1 cellular context compared by ENCODE assay signal in the genomic region with DNA sequence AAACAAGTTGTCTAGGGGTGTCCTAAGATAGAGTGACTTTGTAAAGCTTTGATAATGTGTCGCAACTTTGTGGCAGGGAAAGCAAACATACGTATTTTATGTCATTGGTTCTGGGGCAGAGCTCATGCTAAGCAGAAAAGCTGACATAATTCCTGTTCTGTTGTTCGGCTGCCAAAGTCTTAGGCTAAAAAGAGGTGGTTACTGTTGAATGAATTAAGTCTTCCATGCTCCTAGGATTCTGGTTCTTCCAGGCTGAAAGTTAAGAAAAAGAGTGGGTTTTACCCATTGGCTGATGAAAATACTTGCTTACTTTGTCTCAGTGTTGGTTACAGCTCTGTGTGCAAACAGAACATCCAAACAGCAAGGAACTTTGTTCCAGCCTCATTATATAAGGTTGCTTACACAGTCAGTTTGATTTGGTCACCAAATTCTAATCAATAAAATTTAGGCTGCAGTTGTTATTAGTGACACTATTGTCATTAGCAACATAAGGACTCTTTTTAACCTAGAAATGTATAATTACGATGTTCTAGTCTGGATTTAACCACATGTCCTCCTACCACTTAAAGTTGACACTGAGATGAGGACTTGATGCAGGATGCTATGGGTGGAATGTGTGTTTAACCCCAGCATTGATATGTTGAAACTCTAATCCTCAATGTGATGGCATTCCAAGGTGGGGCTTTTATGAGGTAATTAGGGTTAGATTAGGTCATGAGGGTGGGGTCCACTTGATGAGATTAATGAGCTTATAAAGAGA.
A peak's percentile ranks its signal among the peaks of the same experiment; 100 is the strongest.
TF ChIP-seq lines count a peak whose summit lies in the region.

No MANE protein-coding gene starts in this region.

TF ChIP-seq in HepG2, 621 proteins besides CTCF, POLR2A, EP300 and RAD21 (continued from another document and continues in another):
- no peak for TF ChIP-seq YY1 (IDR thresholded peaks at IDR 0.05; ENCODE audit: insufficient read depth, insufficient replicate concordance, low read depth, low read length)
- TF ChIP-seq ZNF567 (CRISPR knock-in tag; IDR thresholded peaks at IDR 0.05; ENCODE audit: borderline replicate concordance) = no peak
- TF ChIP-seq CREB1 (IDR thresholded peaks at IDR 0.05) = no peak
- no peak for TF ChIP-seq CREB1 (CRISPR knock-in tag; IDR thresholded peaks at IDR 0.05)
- no peak for TF ChIP-seq ZNF800 (CRISPR knock-in tag; IDR thresholded peaks at IDR 0.05)
- TF ChIP-seq SOX6 (IDR thresholded peaks at IDR 0.05) = no peak
- peak; percentile 79 for TF ChIP-seq SOX6 (CRISPR knock-in tag; IDR thresholded peaks at IDR 0.05)
- 0 out of 2 replicates have a peak, but pooled peaks have one; percentile 43 for TF ChIP-seq MIER3 (CRISPR knock-in tag; IDR thresholded peaks at IDR 0.05; ENCODE audit: borderline replicate concordance)
- no peak for TF ChIP-seq ZNF574 (CRISPR knock-in tag; IDR thresholded peaks at IDR 0.05)
- TF ChIP-seq, protein P1, sequence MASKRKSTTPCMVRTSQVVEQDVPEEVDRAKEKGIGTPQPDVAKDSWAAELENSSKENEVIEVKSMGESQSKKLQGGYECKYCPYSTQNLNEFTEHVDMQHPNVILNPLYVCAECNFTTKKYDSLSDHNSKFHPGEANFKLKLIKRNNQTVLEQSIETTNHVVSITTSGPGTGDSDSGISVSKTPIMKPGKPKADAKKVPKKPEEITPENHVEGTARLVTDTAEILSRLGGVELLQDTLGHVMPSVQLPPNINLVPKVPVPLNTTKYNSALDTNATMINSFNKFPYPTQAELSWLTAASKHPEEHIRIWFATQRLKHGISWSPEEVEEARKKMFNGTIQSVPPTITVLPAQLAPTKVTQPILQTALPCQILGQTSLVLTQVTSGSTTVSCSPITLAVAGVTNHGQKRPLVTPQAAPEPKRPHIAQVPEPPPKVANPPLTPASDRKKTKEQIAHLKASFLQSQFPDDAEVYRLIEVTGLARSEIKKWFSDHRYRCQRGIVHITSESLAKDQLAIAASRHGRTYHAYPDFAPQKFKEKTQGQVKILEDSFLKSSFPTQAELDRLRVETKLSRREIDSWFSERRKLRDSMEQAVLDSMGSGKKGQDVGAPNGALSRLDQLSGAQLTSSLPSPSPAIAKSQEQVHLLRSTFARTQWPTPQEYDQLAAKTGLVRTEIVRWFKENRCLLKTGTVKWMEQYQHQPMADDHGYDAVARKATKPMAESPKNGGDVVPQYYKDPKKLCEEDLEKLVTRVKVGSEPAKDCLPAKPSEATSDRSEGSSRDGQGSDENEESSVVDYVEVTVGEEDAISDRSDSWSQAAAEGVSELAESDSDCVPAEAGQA (IDR thresholded peaks at IDR 0.05; ENCODE audit: low read depth) = no peak
- TF ChIP-seq, protein P1 (CRISPR knock-in tag; IDR thresholded peaks at IDR 0.05; ENCODE audit: borderline replicate concordance) = no peak
- no peak for TF ChIP-seq ZNF691 (CRISPR knock-in tag; IDR thresholded peaks at IDR 0.05; ENCODE audit: borderline replicate concordance, low read depth)
- TF ChIP-seq PHF8 (CRISPR knock-in tag; IDR thresholded peaks at IDR 0.05) = no peak
- TF ChIP-seq, protein P2, sequence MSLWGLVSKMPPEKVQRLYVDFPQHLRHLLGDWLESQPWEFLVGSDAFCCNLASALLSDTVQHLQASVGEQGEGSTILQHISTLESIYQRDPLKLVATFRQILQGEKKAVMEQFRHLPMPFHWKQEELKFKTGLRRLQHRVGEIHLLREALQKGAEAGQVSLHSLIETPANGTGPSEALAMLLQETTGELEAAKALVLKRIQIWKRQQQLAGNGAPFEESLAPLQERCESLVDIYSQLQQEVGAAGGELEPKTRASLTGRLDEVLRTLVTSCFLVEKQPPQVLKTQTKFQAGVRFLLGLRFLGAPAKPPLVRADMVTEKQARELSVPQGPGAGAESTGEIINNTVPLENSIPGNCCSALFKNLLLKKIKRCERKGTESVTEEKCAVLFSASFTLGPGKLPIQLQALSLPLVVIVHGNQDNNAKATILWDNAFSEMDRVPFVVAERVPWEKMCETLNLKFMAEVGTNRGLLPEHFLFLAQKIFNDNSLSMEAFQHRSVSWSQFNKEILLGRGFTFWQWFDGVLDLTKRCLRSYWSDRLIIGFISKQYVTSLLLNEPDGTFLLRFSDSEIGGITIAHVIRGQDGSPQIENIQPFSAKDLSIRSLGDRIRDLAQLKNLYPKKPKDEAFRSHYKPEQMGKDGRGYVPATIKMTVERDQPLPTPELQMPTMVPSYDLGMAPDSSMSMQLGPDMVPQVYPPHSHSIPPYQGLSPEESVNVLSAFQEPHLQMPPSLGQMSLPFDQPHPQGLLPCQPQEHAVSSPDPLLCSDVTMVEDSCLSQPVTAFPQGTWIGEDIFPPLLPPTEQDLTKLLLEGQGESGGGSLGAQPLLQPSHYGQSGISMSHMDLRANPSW (CRISPR knock-in tag; IDR thresholded peaks at IDR 0.05; ENCODE audit: borderline replicate concordance) = no peak
- TF ChIP-seq FOXO1 (CRISPR knock-in tag; IDR thresholded peaks at IDR 0.05) = peak; percentile 10; the same call in 1 of the 2 replicates
- no peak for TF ChIP-seq STAT5B (CRISPR knock-in tag; IDR thresholded peaks at IDR 0.05)
- peak; percentile 51; the same call in 1 of the 2 replicates for TF ChIP-seq FOXP4 (CRISPR knock-in tag; IDR thresholded peaks at IDR 0.05)
- no peak for TF ChIP-seq SMAD1 (CRISPR knock-in tag; IDR thresholded peaks at IDR 0.05; ENCODE audit: borderline replicate concordance, low read depth)
- no peak for TF ChIP-seq KLF9 (CRISPR knock-in tag; IDR thresholded peaks at IDR 0.05; ENCODE audit: low read depth)
- no peak for TF ChIP-seq ZNF383 (CRISPR knock-in tag; IDR thresholded peaks at IDR 0.05; ENCODE audit: borderline replicate concordance)
- no peak for TF ChIP-seq ZNF260 (CRISPR knock-in tag; IDR thresholded peaks at IDR 0.05; ENCODE audit: borderline replicate concordance, low read depth)
- TF ChIP-seq, protein P3, sequence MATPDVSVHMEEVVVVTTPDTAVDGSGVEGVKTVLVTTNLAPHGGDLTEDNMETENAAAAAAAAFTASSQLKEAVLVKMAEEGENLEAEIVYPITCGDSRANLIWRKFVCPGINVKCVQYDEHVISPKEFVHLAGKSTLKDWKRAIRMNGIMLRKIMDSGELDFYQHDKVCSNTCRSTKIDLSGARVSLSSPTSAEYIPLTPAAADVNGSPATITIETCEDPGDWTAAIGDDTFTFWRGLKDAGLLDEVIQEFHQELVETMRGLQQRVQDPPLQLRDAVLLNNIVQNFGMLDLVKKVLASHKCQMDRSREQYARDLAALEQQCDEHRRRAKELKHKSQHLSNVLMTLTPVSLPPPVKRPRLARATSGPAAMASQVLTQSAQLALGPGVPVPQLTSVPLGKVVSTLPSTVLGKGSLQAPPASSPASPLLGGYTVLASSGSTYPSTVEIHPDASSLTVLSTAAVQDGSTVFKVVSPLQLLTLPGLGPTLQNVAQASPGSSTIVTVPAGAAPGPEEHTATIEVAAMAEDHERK (CRISPR knock-in tag; IDR thresholded peaks at IDR 0.05; ENCODE audit: low read depth) = no peak
- TF ChIP-seq SOX13 (IDR thresholded peaks at IDR 0.05) = peak; percentile 22; the same call in 1 of the 2 replicates
- TF ChIP-seq SOX13 (CRISPR knock-in tag; conservative IDR thresholded peaks at IDR 0.05 in 1 of 2, IDR thresholded peaks at IDR 0.05 in 1 of 2) = peak in 1 of 2 experiments; percentile 21; a peak in 2 of 4 replicates
- no peak for TF ChIP-seq FOXP1 (IDR thresholded peaks at IDR 0.05)
- TF ChIP-seq FOXP1 (CRISPR knock-in tag; IDR thresholded peaks at IDR 0.05) = peak; percentile 37; the same call in 1 of the 2 replicates
- TF ChIP-seq EHMT2 (IDR thresholded peaks at IDR 0.05; ENCODE audit: borderline replicate concordance, low read depth, low read length) = no peak
- no peak for TF ChIP-seq ZNF773 (CRISPR knock-in tag; IDR thresholded peaks at IDR 0.05; ENCODE audit: borderline replicate concordance)
- 0 out of 2 replicates have a peak, but pooled peaks have one; percentile 49 for TF ChIP-seq TCF7 (IDR thresholded peaks at IDR 0.05; ENCODE audit: low read depth)
- no peak for TF ChIP-seq DMAP1 (CRISPR knock-in tag; IDR thresholded peaks at IDR 0.05)
- 0 out of 2 replicates have a peak, but pooled peaks have one; percentile 6 for TF ChIP-seq MIXL1 (CRISPR knock-in tag; IDR thresholded peaks at IDR 0.05)
